In the genomic region with DNA sequence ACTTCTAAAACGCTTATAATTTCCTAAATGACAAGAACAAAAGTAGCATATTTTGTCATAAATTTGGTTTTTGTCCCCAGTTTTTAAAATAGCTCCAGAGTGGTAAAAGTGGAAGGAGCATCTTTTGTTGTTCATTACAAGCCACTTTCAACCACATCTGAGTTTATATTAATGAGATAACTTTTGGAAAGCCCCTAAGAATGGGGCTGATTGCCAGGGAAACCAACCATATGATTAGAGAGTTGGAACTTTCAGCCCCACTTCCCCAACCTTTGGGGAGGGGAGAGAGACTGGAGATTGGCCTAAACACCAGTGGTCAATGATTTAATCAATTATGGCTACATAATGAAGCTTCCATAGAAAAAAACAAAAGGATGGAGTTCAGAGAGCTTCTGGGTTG, we compare ENCODE assay signal across 17 cellular contexts.
DNase-seq lines count a peak whose midpoint lies in the region; ATAC-seq and TF ChIP-seq lines count a peak whose summit lies in the region.
"Had no signal": no experiment of that assay in that cellular context is flagged by ENCODE, and none has a peak within 500 bp of the region (broad histone marks: within the 10 kb centered on the region; RNA-seq: fewer than 3 reads in every experiment).

No MANE protein-coding gene starts in this region.

- H3K27me3 ChIP-seq in KMS-11 (ENCODE audit: insufficient read depth, low read depth) = no peaks in the 10 kb centered on the region
- H3K27me3 ChIP-seq: BLaER1 treated with 17β-estradiol and CSF1 and Interleukin-3, amounts not matched to agents 10 nM and 100 nM had no signal

- H3K27ac ChIP-seq in KMS-11 = peak overlapping the region; percentile 3; the same call in 1 of the 2 replicates
- H3K27ac ChIP-seq: 22Rv1; BLaER1 treated with 17β-estradiol and CSF1 and Interleukin-3, amounts not matched to agents 10 nM and 100 nM; HL-60 had no signal

- no peaks in the 10 kb centered on the region for H3K36me3 ChIP-seq in KMS-11 (ENCODE audit: insufficient read depth)
- H3K36me3 ChIP-seq: BLaER1 treated with 17β-estradiol and CSF1 and Interleukin-3, amounts not matched to agents 10 nM and 100 nM; HAP-1 had no signal

- no peaks in the 10 kb centered on the region for H3K79me2 ChIP-seq in KMS-11 (ENCODE audit: insufficient read depth, low read depth)

- peak overlapping the region; percentile 18; the same call in 1 of the 2 replicates for H3K4me2 ChIP-seq in KMS-11
- H3K4me2 ChIP-seq: BLaER1 treated with 17β-estradiol and CSF1 and Interleukin-3, amounts not matched to agents 10 nM and 100 nM had no signal

- no peak overlapping the region for H3K4me3 ChIP-seq in KMS-11 (IDR thresholded peaks at IDR 0.05; ENCODE audit: insufficient read depth, low read depth, low read length)
- H3K4me3 ChIP-seq: BLaER1 treated with 17β-estradiol and CSF1 and Interleukin-3, amounts not matched to agents 10 nM and 100 nM; HAP-1; K562 had no signal

- ATAC-seq in GM18511 (IDR thresholded peaks at IDR 0.05; ENCODE audit: unreplicated experiment) (peak; percentile 69), GM21390 (IDR thresholded peaks at IDR 0.05; ENCODE audit: unreplicated experiment) (peak; percentile 35), HG03159 (IDR thresholded peaks at IDR 0.05; ENCODE audit: unreplicated experiment) (peak; percentile 51)
- ATAC-seq: K562 had no signal

- H2AFZ ChIP-seq in KMS-11 (ENCODE audit: low read depth) = no peak overlapping the region

- H3K4me1 ChIP-seq in KMS-11 (ENCODE audit: low read depth, poor library complexity, severe bottlenecking) = peaks cover 32% of the 10 kb centered on the region
- H3K4me1 ChIP-seq: BLaER1 treated with 17β-estradiol and CSF1 and Interleukin-3, amounts not matched to agents 10 nM and 100 nM; HAP-1 had no signal

- no peak overlapping the region for H3K9ac ChIP-seq in KMS-11
- H3K9ac ChIP-seq: BLaER1 treated with 17β-estradiol and CSF1 and Interleukin-3, amounts not matched to agents 10 nM and 100 nM had no signal

- TF ChIP-seq CTCF in KMS-11 (conservative IDR thresholded peaks at IDR 0.05; ENCODE audit: low read depth, low read length) = no peak

- DNase-seq in HuH-7.5 (ENCODE audit: low spot score) (no peak), RPMI8226 (no peak), NCI-H2227 treated with DMSO at 0.1 percent for 48 hours (lab: John Stamatoyannopoulos, UW) (no peak), NCI-H524 treated with DMSO at 0.1 percent for 48 hours (lab: John Stamatoyannopoulos, UW) (no peak)
- DNase-seq: Calu3; CD4-positive, CD25-positive, alpha-beta regulatory T cell; DMS 273 treated with DMSO at 0.1 percent for 48 hours; Kasumi-1 had no signal

- no peaks in the 10 kb centered on the region for H4K20me1 ChIP-seq in KMS-11 (ENCODE audit: insufficient read depth)
- H4K20me1 ChIP-seq: BLaER1 treated with 17β-estradiol and CSF1 and Interleukin-3, amounts not matched to agents 10 nM and 100 nM had no signal
